Comparison of ENCODE assay signal across 1 cellular context in genomic region chr6:54907316-54907715, GRCh38.
TF ChIP-seq lines count a peak whose summit lies in the region.

No MANE protein-coding gene starts in this region.

TF ChIP-seq in IMR-90, 13 proteins besides CTCF, POLR2A, EP300 and RAD21 (continued from another document):
- TF ChIP-seq, protein P1, sequence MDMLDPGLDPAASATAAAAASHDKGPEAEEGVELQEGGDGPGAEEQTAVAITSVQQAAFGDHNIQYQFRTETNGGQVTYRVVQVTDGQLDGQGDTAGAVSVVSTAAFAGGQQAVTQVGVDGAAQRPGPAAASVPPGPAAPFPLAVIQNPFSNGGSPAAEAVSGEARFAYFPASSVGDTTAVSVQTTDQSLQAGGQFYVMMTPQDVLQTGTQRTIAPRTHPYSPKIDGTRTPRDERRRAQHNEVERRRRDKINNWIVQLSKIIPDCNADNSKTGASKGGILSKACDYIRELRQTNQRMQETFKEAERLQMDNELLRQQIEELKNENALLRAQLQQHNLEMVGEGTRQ (IDR thresholded peaks at IDR 0.05; ENCODE audit: low read depth, low read length): no peak
- TF ChIP-seq MAFK (IDR thresholded peaks at IDR 0.05; ENCODE audit: low read depth, low read length) (no peak), SMC3 (IDR thresholded peaks at IDR 0.05; ENCODE audit: low read depth, low read length) (no peak), BHLHE40 (IDR thresholded peaks at IDR 0.05; ENCODE audit: low read depth, low read length) (no peak)
